In genomic region chr1:225471453-225472301, GRCh38 we compare ENCODE assay signal across 24 cellular contexts. TPM values are rescaled to one million over a fixed set of nuclear protein-coding genes. Genes with fewer than 3 reads are reported as not detected.
DNase-seq lines count a peak whose midpoint lies in the region; ATAC-seq and TF ChIP-seq lines count a peak whose summit lies in the region.
"Had no signal": no experiment of that assay in that cellular context is flagged by ENCODE, and none has a peak within 500 bp of the region (broad histone marks: within the 10 kb centered on the region; RNA-seq: fewer than 3 reads in every experiment).

No MANE protein-coding gene starts in this region.

- H3K36me3 ChIP-seq in osteoblast (ENCODE audit: insufficient read depth, low read length): no peaks in the 10 kb centered on the region
- H3K36me3 ChIP-seq in uterus: no peaks in the 10 kb centered on the region
- H3K36me3 ChIP-seq: neutrophil, Peyer's patch, SJSA1 had no signal

- intact Hi-C loops in activated CD4-positive, alpha-beta memory T cell treated with anti-CD3 and anti-CD28 coated beads for 36 hours (cut with micrococcal nuclease): no loop called here
- intact Hi-C loops in dendritic cell treated with granulocyte-macrophage colony-stimulating factor and Interleukin-4, amounts not matched to agents 40 ng/mL and 50 ng/mL, for 4 days (cut with micrococcal nuclease): no loop called here
- intact Hi-C loops in uterus (cut with DNase I; ENCODE audit: low total_unique reads): loop anchor here (10.0 kb wide), 1 partner anchor 303 kb away; the partner anchor contains the start of gene SRP9

- H2AFZ ChIP-seq in osteoblast (ENCODE audit: low read length): no peak overlapping the region

- no peaks in the 10 kb centered on the region for H3K27me3 Mint-ChIP-seq in activated CD4-positive, alpha-beta memory T cell treated with anti-CD3 and anti-CD28 coated beads for 36 hours
- H3K27me3 Mint-ChIP-seq in activated CD4-positive, alpha-beta memory T cell treated with anti-CD3 and anti-CD28 coated beads, Interleukin-2, amount 10 ng/mL, durations not matched to agents 7 days and 5 days: no peaks in the 10 kb centered on the region
- H3K27me3 Mint-ChIP-seq in dendritic cell treated with granulocyte-macrophage colony-stimulating factor and Interleukin-4, amounts not matched to agents 40 ng/mL and 50 ng/mL, for 4 days: peaks cover 2% of the 10 kb centered on the region
- H3K27me3 Mint-ChIP-seq: stimulated activated memory B cell treated with anti-CD40 and anti-IgM and Interleukin-4, amounts not matched to agents 10 μg/mL and 1 μg/mL and 100 μg/mL, for 72 hours had no signal

- ATAC-seq in GM21423 (IDR thresholded peaks at IDR 0.05; ENCODE audit: unreplicated experiment): no peak
- ATAC-seq: stimulated activated memory B cell treated with anti-CD40 and anti-IgM and Interleukin-4, amounts not matched to agents 10 μg/mL and 1 μg/mL and 100 μg/mL, for 72 hours had no signal

- H3K4me1 Mint-ChIP-seq in activated CD4-positive, alpha-beta memory T cell treated with anti-CD3 and anti-CD28 coated beads for 36 hours (ENCODE audit: low read depth): peaks cover 38% of the 10 kb centered on the region
- H3K4me1 Mint-ChIP-seq in activated CD4-positive, alpha-beta memory T cell treated with anti-CD3 and anti-CD28 coated beads, Interleukin-2, amount 10 ng/mL, durations not matched to agents 7 days and 5 days: peaks cover 49% of the 10 kb centered on the region
- H3K4me1 Mint-ChIP-seq in dendritic cell treated with granulocyte-macrophage colony-stimulating factor and Interleukin-4, amounts not matched to agents 40 ng/mL and 50 ng/mL, for 4 days (ENCODE audit: low read depth): peaks cover 41% of the 10 kb centered on the region

- POLR2A ChIA-PET in activated CD4-positive, alpha-beta memory T cell treated with anti-CD3 and anti-CD28 coated beads for 36 hours (lab: Charles Lee): no interaction called here
- POLR2A ChIA-PET in activated CD4-positive, alpha-beta memory T cell treated with anti-CD3 and anti-CD28 coated beads, Interleukin-2, amount 10 ng/mL, durations not matched to agents 7 days and 5 days (lab: Charles Lee): interaction anchor here (1.7 to 9.6 kb wide), 2 partner anchors 44 to 306 kb away, joined by 4 to 290 read pairs; partner anchors contain the start of genes LBR and SRP9

- H4K20me1 ChIP-seq in osteoblast (ENCODE audit: insufficient read depth, low read length): no peaks in the 10 kb centered on the region

- H3K27ac ChIP-seq in osteoblast (ENCODE audit: low read depth, low read length): no peak overlapping the region
- H3K27ac ChIP-seq in uterus: no peak overlapping the region
- H3K27ac ChIP-seq: KMS-11, neutrophil, Peyer's patch, SJSA1, testis had no signal

- H3K27ac Mint-ChIP-seq in activated CD4-positive, alpha-beta memory T cell treated with anti-CD3 and anti-CD28 coated beads for 36 hours: no peak overlapping the region
- no peak overlapping the region for H3K27ac Mint-ChIP-seq in activated CD4-positive, alpha-beta memory T cell treated with anti-CD3 and anti-CD28 coated beads, Interleukin-2, amount 10 ng/mL, durations not matched to agents 7 days and 5 days
- H3K27ac Mint-ChIP-seq in dendritic cell treated with granulocyte-macrophage colony-stimulating factor and Interleukin-4, amounts not matched to agents 40 ng/mL and 50 ng/mL, for 4 days: peak overlapping the region; percentile 39
- H3K27ac Mint-ChIP-seq: stimulated activated memory B cell treated with anti-CD40 and anti-IgM and Interleukin-4, amounts not matched to agents 10 μg/mL and 1 μg/mL and 100 μg/mL, for 72 hours had no signal

- H3K9me3 ChIP-seq in osteoblast (ENCODE audit: low read depth, low read length) (no peaks in the 10 kb centered on the region), uterus (no peaks in the 10 kb centered on the region)
- H3K9me3 ChIP-seq: neutrophil, Peyer's patch, SJSA1, testis had no signal

- CTCF ChIA-PET in activated CD4-positive, alpha-beta memory T cell treated with anti-CD3 and anti-CD28 coated beads for 36 hours (lab: Charles Lee): interaction anchor here (1.2 to 3.3 kb wide), 3 partner anchors 10 to 516 kb away, joined by 3 to 28 read pairs (median 3); no protein-coding TSS in a partner anchor
- CTCF ChIA-PET in activated CD4-positive, alpha-beta memory T cell treated with anti-CD3 and anti-CD28 coated beads, Interleukin-2, amount 10 ng/mL, durations not matched to agents 7 days and 5 days (lab: Charles Lee): interaction anchor here (1.0 to 5.5 kb wide), 4 partner anchors 27 to 505 kb away, joined by 3 to 36 read pairs (median 4); no protein-coding TSS in a partner anchor

- H3K4me2 ChIP-seq in osteoblast (ENCODE audit: insufficient read depth, low read length): no peak overlapping the region
- H3K4me2 ChIP-seq: KMS-11 had no signal

- TF ChIP-seq CTCF in osteoblast (IDR thresholded peaks at IDR 0.05; ENCODE audit: extremely low read depth, low read depth, low read length) (no peak), uterus (IDR thresholded peaks at IDR 0.05) (no peak)

- no peaks in the 10 kb centered on the region for H3K79me2 ChIP-seq in osteoblast (ENCODE audit: insufficient read depth, low read length)

- H3K9me3 Mint-ChIP-seq in activated CD4-positive, alpha-beta memory T cell treated with anti-CD3 and anti-CD28 coated beads for 36 hours: no peaks in the 10 kb centered on the region
- H3K9me3 Mint-ChIP-seq in activated CD4-positive, alpha-beta memory T cell treated with anti-CD3 and anti-CD28 coated beads, Interleukin-2, amount 10 ng/mL, durations not matched to agents 7 days and 5 days: peaks cover 4% of the 10 kb centered on the region
- H3K9me3 Mint-ChIP-seq in dendritic cell treated with granulocyte-macrophage colony-stimulating factor and Interleukin-4, amounts not matched to agents 40 ng/mL and 50 ng/mL, for 4 days: peaks cover 8% of the 10 kb centered on the region
- H3K9me3 Mint-ChIP-seq: stimulated activated memory B cell treated with anti-CD40 and anti-IgM and Interleukin-4, amounts not matched to agents 10 μg/mL and 1 μg/mL and 100 μg/mL, for 72 hours had no signal

- H3K4me1 ChIP-seq in osteoblast (ENCODE audit: insufficient read depth, low read length) (peaks cover 11% of the 10 kb centered on the region), uterus (no peaks in the 10 kb centered on the region)

- no peak for TF ChIP-seq POLR2A in uterus (IDR thresholded peaks at IDR 0.05)

- H3K27me3 ChIP-seq in osteoblast (ENCODE audit: insufficient read depth, low read length) (no peaks in the 10 kb centered on the region), uterus (no peaks in the 10 kb centered on the region)
- H3K27me3 ChIP-seq: neutrophil, Peyer's patch, SJSA1, testis had no signal

- H3K36me3 Mint-ChIP-seq in activated CD4-positive, alpha-beta memory T cell treated with anti-CD3 and anti-CD28 coated beads for 36 hours: no peaks in the 10 kb centered on the region
- H3K36me3 Mint-ChIP-seq in activated CD4-positive, alpha-beta memory T cell treated with anti-CD3 and anti-CD28 coated beads, Interleukin-2, amount 10 ng/mL, durations not matched to agents 7 days and 5 days (ENCODE audit: low read depth): peaks cover 9% of the 10 kb centered on the region
- H3K36me3 Mint-ChIP-seq in dendritic cell treated with granulocyte-macrophage colony-stimulating factor and Interleukin-4, amounts not matched to agents 40 ng/mL and 50 ng/mL, for 4 days (ENCODE audit: low read depth): no peaks in the 10 kb centered on the region
- H3K36me3 Mint-ChIP-seq: stimulated activated memory B cell treated with anti-CD40 and anti-IgM and Interleukin-4, amounts not matched to agents 10 μg/mL and 1 μg/mL and 100 μg/mL, for 72 hours had no signal

- H3K4me3 ChIP-seq in osteoblast (ENCODE audit: insufficient read depth, low read length) (no peak overlapping the region), uterus (no peak overlapping the region)
- H3K4me3 ChIP-seq: Peyer's patch, SJSA1 had no signal

- no peak overlapping the region for H3K4me3 Mint-ChIP-seq in activated CD4-positive, alpha-beta memory T cell treated with anti-CD3 and anti-CD28 coated beads for 36 hours
- no peak overlapping the region for H3K4me3 Mint-ChIP-seq in activated CD4-positive, alpha-beta memory T cell treated with anti-CD3 and anti-CD28 coated beads, Interleukin-2, amount 10 ng/mL, durations not matched to agents 7 days and 5 days
- H3K4me3 Mint-ChIP-seq in dendritic cell treated with granulocyte-macrophage colony-stimulating factor and Interleukin-4, amounts not matched to agents 40 ng/mL and 50 ng/mL, for 4 days: no peak overlapping the region
- H3K4me3 Mint-ChIP-seq: stimulated activated memory B cell treated with anti-CD40 and anti-IgM and Interleukin-4, amounts not matched to agents 10 μg/mL and 1 μg/mL and 100 μg/mL, for 72 hours had no signal

- peak; percentile 8 for DNase-seq in activated CD4-positive, alpha-beta memory T cell treated with anti-CD3 and anti-CD28 coated beads for 36 hours
- no peak for DNase-seq in activated CD4-positive, alpha-beta memory T cell treated with anti-CD3 and anti-CD28 coated beads, Interleukin-2, amount 10 ng/mL, durations not matched to agents 7 days and 5 days
- DNase-seq in osteoblast (ENCODE audit: insufficient read length, low spot score, missing footprints) (peak; percentile 70), uterus (peak; percentile 12 to 14), SHP77 treated with DMSO at 0.1 percent for 48 hours (lab: John Stamatoyannopoulos, UW) (no peak), NCI-H524 (lab: John Stamatoyannopoulos, UW) (no peak)
- DNase-seq: activated CD4-positive, alpha-beta T cell treated with anti-CD3 and anti-CD28 coated beads for 1 hour; activated naive CD4-positive, alpha-beta T cell treated with anti-CD3 and anti-CD28 coated beads, Interleukin-2, amount 50 U/mL, for 16 hours; COR-L47; dermis blood vessel endothelial cell; DMS79; GOT3; mammary epithelial cell; NCI-H146; NCI-H524 treated with DMSO at 0.1 percent for 48 hours; Peyer's patch; T-helper 1 cell; testis had no signal

RNA-seq across cellular contexts. Expression of gene LBR, which starts 43.8 kb away (rescaled TPM):
- total RNA-seq in activated CD4-positive, alpha-beta memory T cell treated with anti-CD3 and anti-CD28 coated beads for 36 hours: 100 to 1,000 TPM; 146 to 148 TPM
- total RNA-seq in activated CD4-positive, alpha-beta memory T cell treated with anti-CD3 and anti-CD28 coated beads, Interleukin-2, amount 10 ng/mL, durations not matched to agents 7 days and 5 days: 100 to 1,000 TPM; 251 to 259 TPM
- total RNA-seq in osteoblast (25.3 and 30.4 TPM in 2 replicates), uterus (100 to 1,000 TPM in 2 of 4 donors, 10 to 100 TPM in 2; 55.1 to 178 (median 92.6) TPM)

Comparison
In these comparisons a context has a peak if more than half of its experiments do, and no peak if none do; other contexts are left out.
1. DNase-seq: peak in activated CD4-positive, alpha-beta memory T cell treated with anti-CD3 and anti-CD28 coated beads for 36 hours (single experiment), osteoblast (single experiment) and uterus (2 of 2); none in activated CD4-positive, alpha-beta memory T cell treated with anti-CD3 and anti-CD28 coated beads, Interleukin-2, amount 10 ng/mL, durations not matched to agents 7 days and 5 days (single experiment), SHP77 treated with DMSO at 0.1 percent for 48 hours (single experiment) and NCI-H524 (0 of 2).